17 cellular contexts compared by ENCODE assay signal in the genomic region with DNA sequence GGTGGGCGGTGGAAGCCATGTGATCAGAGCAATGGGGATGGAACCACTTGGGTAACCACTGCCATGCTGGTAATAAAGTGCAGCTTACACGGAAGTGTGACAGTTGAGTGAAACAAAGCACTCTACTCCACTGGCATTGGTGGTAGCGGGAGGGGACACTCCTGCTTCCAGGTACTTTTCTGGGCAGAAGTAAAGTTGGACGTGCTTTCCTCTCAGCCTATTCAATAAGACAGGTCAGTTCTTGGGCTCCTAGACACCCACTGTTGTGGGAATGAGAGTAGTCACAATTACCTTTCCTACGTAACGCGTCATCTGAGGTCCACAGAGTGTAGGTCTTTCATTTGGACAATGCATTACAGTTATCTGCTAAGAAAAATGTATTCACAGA. TPM values are rescaled to one million over a fixed set of nuclear protein-coding genes. Genes with fewer than 3 reads are reported as not detected.
DNase-seq lines count a peak whose midpoint lies in the region; ATAC-seq, FAIRE-seq and TF ChIP-seq lines count a peak whose summit lies in the region.
"Had no signal": no experiment of that assay in that cellular context is flagged by ENCODE, and none has a peak within 500 bp of the region (broad histone marks: within the 10 kb centered on the region; RNA-seq: fewer than 3 reads in every experiment).

No MANE protein-coding gene starts in this region.

- no peak for ATAC-seq in HepG2
- ATAC-seq in right lobe of liver: no peak
- no peak for ATAC-seq in GM18858 (IDR thresholded peaks at IDR 0.05; ENCODE audit: unreplicated experiment)

- WGBS in HepG2 (ENCODE audit: low lambda C conversion rate): 81% methylated on average over 7 of the region's 7 CpGs
- 100% methylated on average over 6 of the region's 7 CpGs for WGBS in right lobe of liver (ENCODE audit: insufficient coverage, low coverage, low lambda C conversion rate, missing lambda C conversion rate)

- in situ Hi-C loops in HepG2 (cut with HindIII; ENCODE audit: extremely low pct_ligation_motif_present, low pct_unique_long_range_greater_than_20kb): no loop called here
- in situ Hi-C loops in brain microvascular endothelial cell (cut with HindIII; ENCODE audit: low pct_ligation_motif_present, low sequenced_read_pairs): no loop called here

- no peak overlapping the region for H3K27ac ChIP-seq in HepG2 (ENCODE audit: extremely low read length, insufficient read depth, low read length)
- H3K27ac ChIP-seq in right lobe of liver: no peak overlapping the region
- peak overlapping the region; percentile 33; the same call in 1 of the 2 replicates for H3K27ac ChIP-seq in Karpas-422 (ENCODE audit: low read length)
- peak overlapping the region; percentile 32 for H3K27ac ChIP-seq in brain microvascular endothelial cell
- peak overlapping the region; percentile 27 for H3K27ac ChIP-seq in osteoblast (ENCODE audit: low read depth, low read length)

- no peak overlapping the region for H3K9ac ChIP-seq in HepG2 (ENCODE audit: insufficient read depth, low read depth, low read length)
- no peak overlapping the region for H3K9ac ChIP-seq in Karpas-422 (ENCODE audit: low read length)

- no peak for TF ChIP-seq RAD21 in HepG2 (CRISPR knock-in tag; IDR thresholded peaks at IDR 0.05)

- no peak overlapping the region for H2AFZ ChIP-seq in HepG2 (ENCODE audit: low read length)
- 0 out of 2 replicates have a peak overlapping the region, but pooled peaks have one; percentile 16 for H2AFZ ChIP-seq in Karpas-422 (ENCODE audit: low read length)
- no peak overlapping the region for H2AFZ ChIP-seq in osteoblast (ENCODE audit: low read length)

- peaks cover 52% of the 10 kb centered on the region for H3K4me1 ChIP-seq in HepG2 (ENCODE audit: insufficient read depth, low read length)
- H3K4me1 ChIP-seq in right lobe of liver: peaks cover 0 to 11% (median 0%) of the 10 kb centered on the region in 4 donors
- peaks cover 45% of the 10 kb centered on the region for H3K4me1 ChIP-seq in Karpas-422 (ENCODE audit: low read length)
- peaks cover 18% of the 10 kb centered on the region for H3K4me1 ChIP-seq in osteoblast (ENCODE audit: insufficient read depth, low read length)

- TF ChIP-seq CTCF in HepG2 (CRISPR knock-in tag; IDR thresholded peaks at IDR 0.05) (no peak), right lobe of liver (IDR thresholded peaks at IDR 0.05) (no peak), brain microvascular endothelial cell (IDR thresholded peaks at IDR 0.05; ENCODE audit: low read depth, low read length, missing control alignments) (no peak), osteoblast (IDR thresholded peaks at IDR 0.05; ENCODE audit: extremely low read depth, low read depth, low read length) (no peak)

- H3K4me3 ChIP-seq in HepG2 (replicated peaks in 1 of 3; ENCODE audit: insufficient read depth in 1 of 3, low read depth in 2 of 3, low read length in 3 of 3) (no peak overlapping the region), right lobe of liver (no peak overlapping the region), Karpas-422 (ENCODE audit: low read length) (no peak overlapping the region), brain microvascular endothelial cell (ENCODE audit: low read depth, low read length) (no peak overlapping the region), osteoblast (ENCODE audit: insufficient read depth, low read length) (no peak overlapping the region)
- H3K4me3 ChIP-seq: lower lobe of right lung had no signal

- H3K36me3 ChIP-seq in HepG2 (replicated peaks in 1 of 2; ENCODE audit: control insufficient read depth in 1 of 2, insufficient read depth in 2 of 2, low read length in 2 of 2): no peaks in the 10 kb centered on the region
- no peaks in the 10 kb centered on the region for H3K36me3 ChIP-seq in right lobe of liver
- H3K36me3 ChIP-seq in Karpas-422 (ENCODE audit: insufficient read depth, low read length): no peaks in the 10 kb centered on the region
- H3K36me3 ChIP-seq in brain microvascular endothelial cell (replicated peaks): no peaks in the 10 kb centered on the region
- no peaks in the 10 kb centered on the region for H3K36me3 ChIP-seq in osteoblast (ENCODE audit: insufficient read depth, low read length)
- H3K36me3 ChIP-seq: lower lobe of right lung had no signal

- H3K4me2 ChIP-seq in HepG2 (ENCODE audit: low read depth, low read length): no peak overlapping the region
- peak overlapping the region; percentile 18 for H3K4me2 ChIP-seq in Karpas-422 (ENCODE audit: low read depth, low read length, poor library complexity, severe bottlenecking)
- H3K4me2 ChIP-seq in osteoblast (ENCODE audit: insufficient read depth, low read length): no peak overlapping the region

- TF ChIP-seq EP300 in HepG2 (IDR thresholded peaks at IDR 0.05; ENCODE audit: low read depth in 2 of 2, low read length in 2 of 2) (no peak), HepG2 (CRISPR knock-in tag; IDR thresholded peaks at IDR 0.05; ENCODE audit: borderline replicate concordance) (no peak)

- H3K9me2 ChIP-seq in Karpas-422 (replicated peaks; ENCODE audit: insufficient read depth, low read length): no peaks in the 10 kb centered on the region

- no peaks in the 10 kb centered on the region for H3K9me3 ChIP-seq in HepG2 (ENCODE audit: low read length)
- H3K9me3 ChIP-seq in right lobe of liver: no peaks in the 10 kb centered on the region
- no peaks in the 10 kb centered on the region; the same call in 1 of the 2 replicates for H3K9me3 ChIP-seq in Karpas-422 (ENCODE audit: low read length)
- no peaks in the 10 kb centered on the region for H3K9me3 ChIP-seq in osteoblast (ENCODE audit: low read depth, low read length)
- H3K9me3 ChIP-seq: lower lobe of right lung had no signal

- H3K79me2 ChIP-seq in HepG2 (ENCODE audit: insufficient read depth, low read length) (no peaks in the 10 kb centered on the region), Karpas-422 (ENCODE audit: low read length) (no peaks in the 10 kb centered on the region), osteoblast (ENCODE audit: insufficient read depth, low read length) (no peaks in the 10 kb centered on the region)

- H3K27me3 ChIP-seq in HepG2 (ENCODE audit: control insufficient read depth in 1 of 2, insufficient read depth in 2 of 2, low read length in 2 of 2) (no peaks in the 10 kb centered on the region), right lobe of liver (no peaks in the 10 kb centered on the region), Karpas-422 (ENCODE audit: low read length) (no peaks in the 10 kb centered on the region), brain microvascular endothelial cell (replicated peaks) (no peaks in the 10 kb centered on the region), osteoblast (ENCODE audit: insufficient read depth, low read length) (no peaks in the 10 kb centered on the region)

- no peak for FAIRE-seq in HepG2 (lab: Jason Lieb, UNC)
- FAIRE-seq: endometrium, G401.6, H1, islet of Langerhans, small intestine had no signal

- BruUV-seq in HepG2 (replicated peaks; lab: Mats Ljungman, UMichigan): no TSS peak

- intact Hi-C loops in HepG2 (cut with micrococcal nuclease; ENCODE audit: unreplicated experiment) (no loop called here), right lobe of liver (cut with DNase I) (no loop called here)

- TF ChIP-seq POLR2A in HepG2 (IDR thresholded peaks at IDR 0.05; ENCODE audit: insufficient read depth in 1 of 2, low read depth in 2 of 2, low read length in 2 of 2) (no peak), right lobe of liver (IDR thresholded peaks at IDR 0.05) (no peak)

- DNase-seq in HepG2 (ENCODE audit: low spot score) (no peak), right lobe of liver (no peak), Karpas-422 (no peak), brain microvascular endothelial cell (no peak), osteoblast (ENCODE audit: insufficient read length, low spot score, missing footprints) (no peak), iPS-NIHi7 (ENCODE audit: extremely low spot score) (no peak), hippocampal formation (lab: John Stamatoyannopoulos, UW) (no peak)
- DNase-seq: DMS 273 treated with DMSO at 0.1 percent for 48 hours, lower lobe of right lung, NCI-H1436, NCI-H526, small intestine had no signal

- H4K20me1 ChIP-seq in HepG2 (ENCODE audit: insufficient read depth, low read length) (no peaks in the 10 kb centered on the region), Karpas-422 (ENCODE audit: insufficient read depth, low read depth, low read length) (no peaks in the 10 kb centered on the region), osteoblast (ENCODE audit: insufficient read depth, low read length) (no peaks in the 10 kb centered on the region)

- CTCF ChIA-PET in HepG2 (lab: Yijun Ruan, JAX; ENCODE audit: low intra/inter-chr PET ratio, low total read pairs): no interaction called here

- POLR2A ChIA-PET in HepG2 (lab: Yijun Ruan, JAX): interaction anchor here (1.2 to 1.8 kb wide), 2 partner anchors 17 to 34 kb away, joined by 4 to 5 read pairs; no protein-coding TSS in a partner anchor

TF ChIP-seq in HepG2, 621 proteins besides CTCF, POLR2A, EP300 and RAD21 (continues in another document):
- no peak for TF ChIP-seq CREB1 (IDR thresholded peaks at IDR 0.05)
- TF ChIP-seq CREB1 (CRISPR knock-in tag; IDR thresholded peaks at IDR 0.05): no peak

RNA-seq across cellular contexts. Expression of a gene that starts 51.7 kb away (rescaled TPM):
- total RNA-seq in HepG2 (2016; rRNA removed; fragmentation: Illumina TruSeq; extraction: Trizol) (47.3 and 54.1 TPM in 2 replicates), right lobe of liver (10 to 100 TPM; 41.4 to 65.0 (median 56.6) TPM), osteoblast (94.0 and 98.8 TPM in 2 replicates)
- 130 and 158 TPM in 2 replicates for total RNA-seq in HepG2 (2016; cell fraction: cytosol; rRNA removed; fragmentation: Illumina TruSeq; extraction: Trizol; ENCODE audit: low read depth)
- total RNA-seq in HepG2 (2016; cell fraction: insoluble cytoplasmic fraction; rRNA removed; fragmentation: Illumina TruSeq; extraction: Trizol): 50.1 and 51.1 TPM in 2 replicates
- total RNA-seq in HepG2 (2016; cell fraction: membrane; rRNA removed; fragmentation: Illumina TruSeq; extraction: Trizol): 43.6 and 53.4 TPM in 2 replicates
- 176 and 185 TPM in 2 replicates for total RNA-seq in HepG2 (2016; cell fraction: nucleus; rRNA removed; fragmentation: Illumina TruSeq; extraction: Trizol)
- 54.0 and 71.7 TPM in 2 replicates for polyA plus RNA-seq in HepG2 (2011; rRNA removed)
- polyA plus RNA-seq in HepG2 (2011; cell fraction: cytosol; rRNA removed): 36.6 and 46.4 TPM in 2 replicates
- polyA plus RNA-seq in HepG2 (2011; cell fraction: nucleus; rRNA removed): 160 and 205 TPM in 2 replicates
- 51.4 and 60.1 TPM in 2 replicates for polyA plus RNA-seq in HepG2 (2012)
- 2.6 and 2.7 TPM in 2 replicates for polyA plus RNA-seq in HepG2 (2016; cell fraction: cytosol; fragmentation: Illumina TruSeq; extraction: Trizol; ENCODE audit: low read depth)
- 33.4 and 39.2 TPM in 2 replicates for polyA plus RNA-seq in HepG2 (2016; cell fraction: insoluble cytoplasmic fraction; fragmentation: Illumina TruSeq; extraction: Trizol; ENCODE audit: low read depth)
- polyA plus RNA-seq in HepG2 (2016; cell fraction: membrane; fragmentation: Illumina TruSeq; extraction: Trizol; ENCODE audit: low read depth): 5.7 and 7.2 TPM in 2 replicates
- 104 and 120 TPM in 2 replicates for polyA plus RNA-seq in HepG2 (2016; cell fraction: nucleus; fragmentation: Illumina TruSeq; extraction: Trizol; ENCODE audit: insufficient read depth, low read depth)
- 70.2 and 75.7 TPM in 2 replicates for polyA minus RNA-seq in HepG2 (2011; rRNA and poly(A)+ RNA removed; ENCODE audit: low replicate concordance)
- 53.5 and 70.4 TPM in 2 replicates for polyA minus RNA-seq in HepG2 (2011; cell fraction: cytosol; rRNA and poly(A)+ RNA removed)
- polyA minus RNA-seq in HepG2 (2011; cell fraction: nucleus; rRNA and poly(A)+ RNA removed): 605 and 632 TPM in 2 replicates
- total RNA-seq in Karpas-422 (2014; rRNA removed; shearing (Covaris generic); ENCODE audit: low replicate concordance): 22.1 and 37.3 TPM in 2 replicates

Comparison
In these comparisons a context has a peak if more than half of its experiments do, and no peak if none do; other contexts are left out.
1. H3K27ac ChIP-seq: peak in Karpas-422 (single experiment), brain microvascular endothelial cell (single experiment) and osteoblast (single experiment); none in HepG2 (single experiment) and right lobe of liver (0 of 3).